Comparison of ENCODE assay signal across 8 cellular contexts in genomic region chr2:85888745-85889647, GRCh38. TPM values are rescaled to one million over a fixed set of nuclear protein-coding genes. Genes with fewer than 3 reads are reported as not detected.
DNase-seq lines count a peak whose midpoint lies in the region; ATAC-seq and TF ChIP-seq lines count a peak whose summit lies in the region.

TSS of gene ST3GAL5 (minus strand) at chr2:85888990. CDS start at chr2:85888905, 85 bp downstream.

- H3K79me2 ChIP-seq in DOHH2 (ENCODE audit: control insufficient read depth, low read length) (no peaks in the 10 kb centered on the region), Karpas-422 (ENCODE audit: low read length) (no peaks in the 10 kb centered on the region), neural cell (replicated peaks; ENCODE audit: insufficient read depth, low read length) (peaks cover 6% of the 10 kb centered on the region)

- H3K27me3 ChIP-seq in DOHH2 (ENCODE audit: control insufficient read depth, low read length), result peaks cover 47% of the 10 kb centered on the region
- H3K27me3 ChIP-seq in Karpas-422 (ENCODE audit: low read length), result 0 out of 2 replicates have a peak, but pooled peaks cover 2% of the 10 kb centered on the region
- no peaks in the 10 kb centered on the region for H3K27me3 ChIP-seq in RWPE2 (ENCODE audit: insufficient read depth, poor library complexity, severe bottlenecking)
- no peaks in the 10 kb centered on the region for H3K27me3 ChIP-seq in neural cell (ENCODE audit: insufficient read depth, low read depth, low read length)
- no peaks in the 10 kb centered on the region for H3K27me3 ChIP-seq in stomach smooth muscle (ENCODE audit: control insufficient read depth in 1 of 2, insufficient read depth in 2 of 2, low read length in 2 of 2)

- ATAC-seq in GM21786 (IDR thresholded peaks at IDR 0.05; ENCODE audit: unreplicated experiment) (peak; percentile 82), RWPE2 (ENCODE audit: low read depth) (peak; percentile 53)

- H3K4me2 ChIP-seq in DOHH2 (ENCODE audit: low read length) (peak within 1 kb of the TSS; percentile 84), Karpas-422 (ENCODE audit: low read depth, low read length, poor library complexity, severe bottlenecking) (peak within 1 kb of the TSS; percentile 71), neural cell (ENCODE audit: low read length) (peak within 1 kb of the TSS; percentile 93)

- DNase-seq in Karpas-422 (peak; percentile 94), RWPE2 (ENCODE audit: low spot score) (peak; percentile 80), fibroblast of the conjunctiva (ENCODE audit: low read depth) (peak; percentile 72)
- DNase-seq in activated effector memory CD4-positive, alpha-beta T cell treated with Interleukin-2 at 50 U/mL for 16 hours, result peak; percentile 86

- H3K4me1 ChIP-seq in DOHH2 (ENCODE audit: control insufficient read depth, low read length) (peaks cover 18% of the 10 kb centered on the region), Karpas-422 (ENCODE audit: low read length) (peaks cover 21% of the 10 kb centered on the region), RWPE2 (ENCODE audit: insufficient read depth, poor library complexity, severe bottlenecking) (peaks cover 41% of the 10 kb centered on the region), stomach smooth muscle (ENCODE audit: control insufficient read depth, insufficient read depth, low read length) (peaks cover 36% of the 10 kb centered on the region)

- H3K27ac ChIP-seq in DOHH2 (ENCODE audit: low read depth, low read length) (no peak within 1 kb of the TSS), Karpas-422 (ENCODE audit: low read length) (no peak within 1 kb of the TSS), RWPE2 (ENCODE audit: poor library complexity, severe bottlenecking) (peak within 1 kb of the TSS; percentile 70), neural cell (ENCODE audit: low read length) (peak within 1 kb of the TSS; percentile 67), stomach smooth muscle (ENCODE audit: low read length) (peak within 1 kb of the TSS; percentile 69)

- H2AFZ ChIP-seq in Karpas-422 (ENCODE audit: low read length) (peak within 1 kb of the TSS; percentile 99), neural cell (ENCODE audit: low read depth, low read length) (peak within 1 kb of the TSS; percentile 80)

- H4K20me1 ChIP-seq in DOHH2 (ENCODE audit: control insufficient read depth, insufficient read depth, low read depth, low read length), result no peaks in the 10 kb centered on the region
- no peaks in the 10 kb centered on the region for H4K20me1 ChIP-seq in Karpas-422 (ENCODE audit: insufficient read depth, low read depth, low read length)
- no peaks in the 10 kb centered on the region for H4K20me1 ChIP-seq in neural cell (ENCODE audit: insufficient read depth)

- peak; percentile 53 for TF ChIP-seq RAD21 in neural cell (conservative IDR thresholded peaks at IDR 0.05)

- H3K9me2 ChIP-seq in DOHH2 (replicated peaks; ENCODE audit: control insufficient read depth, low read length) (no peaks in the 10 kb centered on the region), Karpas-422 (replicated peaks; ENCODE audit: insufficient read depth, low read length) (no peaks in the 10 kb centered on the region), neural cell (ENCODE audit: insufficient read depth, low read length) (no peaks in the 10 kb centered on the region)

- H3K9ac ChIP-seq in Karpas-422 (ENCODE audit: low read length), result peak within 1 kb of the TSS; percentile 59
- H3K9ac ChIP-seq in neural cell (ENCODE audit: low read length), result peak within 1 kb of the TSS; percentile 71
- peak within 1 kb of the TSS; percentile 56 to 80 for H3K9ac ChIP-seq in stomach smooth muscle (ENCODE audit: low read length in 2 of 2)

- no peak for TF ChIP-seq EP300 in neural cell (conservative IDR thresholded peaks at IDR 0.05; ENCODE audit: poor library complexity, severe bottlenecking)

- H3K4me3 ChIP-seq in DOHH2 (ENCODE audit: low read length) (peak within 1 kb of the TSS; percentile 76), Karpas-422 (ENCODE audit: low read length) (peak within 1 kb of the TSS; percentile 64), RWPE2 (ENCODE audit: severe bottlenecking) (peak within 1 kb of the TSS; percentile 90), neural cell (ENCODE audit: low read length) (peak within 1 kb of the TSS; percentile 93), stomach smooth muscle (ENCODE audit: low read length in 2 of 2) (peak within 1 kb of the TSS; percentile 85 to 93)

- TF ChIP-seq CTCF in DOHH2 (IDR thresholded peaks at IDR 0.05; ENCODE audit: low read depth, low read length, poor library complexity, severe bottlenecking) (peak; percentile 93), RWPE2 (IDR thresholded peaks at IDR 0.05; ENCODE audit: poor library complexity, severe bottlenecking) (peak; percentile 94), neural cell (IDR thresholded peaks at IDR 0.05; ENCODE audit: poor library complexity, severe bottlenecking) (peak; percentile 87)

- H3F3A ChIP-seq in DOHH2 (ENCODE audit: control insufficient read depth, insufficient read depth), result no peaks in the 10 kb centered on the region
- no peaks in the 10 kb centered on the region for H3F3A ChIP-seq in neural cell (ENCODE audit: insufficient read depth, low read length, poor library complexity, severe bottlenecking)

- H3K9me3 ChIP-seq in DOHH2 (ENCODE audit: control insufficient read depth, insufficient read depth, low read length), result no peaks in the 10 kb centered on the region
- no peaks in the 10 kb centered on the region for H3K9me3 ChIP-seq in Karpas-422 (ENCODE audit: low read length)
- no peaks in the 10 kb centered on the region for H3K9me3 ChIP-seq in RWPE2 (ENCODE audit: severe bottlenecking)
- no peaks in the 10 kb centered on the region for H3K9me3 ChIP-seq in neural cell (ENCODE audit: low read length)
- H3K9me3 ChIP-seq in stomach smooth muscle (ENCODE audit: control insufficient read depth in 2 of 2, low read length in 2 of 2), result no peaks in the 10 kb centered on the region

- no peaks in the 10 kb centered on the region for H3K36me3 ChIP-seq in DOHH2 (ENCODE audit: control insufficient read depth, low read length)
- no peaks in the 10 kb centered on the region for H3K36me3 ChIP-seq in Karpas-422 (ENCODE audit: insufficient read depth, low read length)
- no peaks in the 10 kb centered on the region for H3K36me3 ChIP-seq in RWPE2 (ENCODE audit: low read depth)
- no peaks in the 10 kb centered on the region for H3K36me3 ChIP-seq in neural cell (ENCODE audit: insufficient read depth, low read length)
- no peaks in the 10 kb centered on the region for H3K36me3 ChIP-seq in stomach smooth muscle (ENCODE audit: control insufficient read depth in 2 of 2, insufficient read depth in 2 of 2, low read length in 2 of 2)

TF ChIP-seq in neural cell, 6 proteins besides CTCF, POLR2A, EP300 and RAD21:
- TF ChIP-seq SMC3 (conservative IDR thresholded peaks at IDR 0.05; ENCODE audit: poor library complexity) (peak; percentile 54), EZH2 (IDR thresholded peaks at IDR 0.05; ENCODE audit: borderline replicate concordance, insufficient read depth, low read length, poor library complexity, severe bottlenecking) (no peak), MXI1 (conservative IDR thresholded peaks at IDR 0.05; ENCODE audit: poor library complexity, severe bottlenecking) (peak; percentile 18)

RNA-seq across cellular contexts. Expression of gene ST3GAL5, which starts in this region (rescaled TPM):
- total RNA-seq in Karpas-422 (2014; rRNA removed; shearing (Covaris generic); ENCODE audit: low replicate concordance), result 3.8 and 5.0 TPM in 2 replicates
- polyA plus RNA-seq in neural cell, result 55.6 and 58.1 TPM in 2 replicates
- 47.8 and 48.2 TPM in 2 replicates for polyA minus RNA-seq in neural cell

Comparison
In these comparisons a context has a peak if more than half of its experiments do, and no peak if none do; other contexts are left out.
1. H3K27ac ChIP-seq: peak in RWPE2 (single experiment), neural cell (single experiment) and stomach smooth muscle (single experiment); none in DOHH2 (single experiment) and Karpas-422 (single experiment).
2. Peak in every context shown above with its lines, with median percentiles within 50 percentile points of each other: H3K4me2 ChIP-seq, H3K4me3 ChIP-seq, CTCF ChIP-seq, DNase-seq and H3K9ac ChIP-seq.